In genomic region chr10:17001961-17002749, GRCh38 we compare ENCODE assay signal across 8 cellular contexts.
DNase-seq lines count a peak whose midpoint lies in the region; ATAC-seq, FAIRE-seq and TF ChIP-seq lines count a peak whose summit lies in the region.

No MANE protein-coding gene starts in this region.

- H3K36me3 Mint-ChIP-seq in CD14-positive monocyte (no peaks in the 10 kb centered on the region), GM23338 (ENCODE audit: low read depth) (peaks cover 7% of the 10 kb centered on the region; the same call in 2 of the 3 replicates)

- DNase-seq in CD14-positive monocyte (ENCODE audit: low spot score), result no peak
- no peak for DNase-seq in Panc1 (ENCODE audit: low read depth, low spot score)
- no peak for DNase-seq in H1 (ENCODE audit: low read depth in 1 of 2, low spot score in 2 of 2)
- peak; percentile 89 for DNase-seq in renal cortical epithelial cell (ENCODE audit: low read depth)
- no peak for DNase-seq in GM23338 (ENCODE audit: low spot score)
- no peak for DNase-seq in NCI-H1092 (lab: John Stamatoyannopoulos, UW)
- DNase-seq in cerebellar nuclear complex (lab: John Stamatoyannopoulos, UW), result no peak

- H3K79me2 ChIP-seq in H1 (ENCODE audit: control insufficient read depth in 1 of 2, insufficient read depth in 2 of 2, low read length in 2 of 2) (no peaks in the 10 kb centered on the region), GM23338 (replicated peaks; ENCODE audit: insufficient read depth) (no peaks in the 10 kb centered on the region)

- no peak overlapping the region for H3K4ac ChIP-seq in H1 (replicated peaks; ENCODE audit: insufficient read length, low read depth, low read length)

- TF ChIP-seq POLR2A in H1 (IDR thresholded peaks at IDR 0.05; ENCODE audit: control extremely low read depth in 1 of 2, low read depth in 2 of 2, low read length in 2 of 2), result no peak

- H2BK120ac ChIP-seq in H1 (replicated peaks; ENCODE audit: low read depth, low read length), result no peak overlapping the region

- H3K23ac ChIP-seq in H1 (ENCODE audit: insufficient read length), result no peak overlapping the region

- H3K56ac ChIP-seq in H1 (replicated peaks; ENCODE audit: insufficient read length, low read depth, low read length), result no peak overlapping the region

- TF ChIP-seq CTCF in CD14-positive monocyte (IDR thresholded peaks at IDR 0.05) (no peak), Panc1 (IDR thresholded peaks at IDR 0.05) (no peak), H1 (IDR thresholded peaks at IDR 0.05; ENCODE audit: control extremely low read depth in 1 of 3, insufficient read depth in 1 of 3, low read depth in 1 of 3, low read length in 3 of 3) (no peak), GM23338 (conservative IDR thresholded peaks at IDR 0.05; ENCODE audit: low read depth in 2 of 2) (no peak)

- no peak overlapping the region for H4K5ac ChIP-seq in H1 (ENCODE audit: insufficient read length, low read depth, low read length)

- no peak overlapping the region for H2BK5ac ChIP-seq in H1 (ENCODE audit: low read depth, low read length)

- H3K27ac ChIP-seq in Panc1 (ENCODE audit: low read length) (peak overlapping the region; percentile 78), H1 (ENCODE audit: low read depth, low read length) (no peak overlapping the region), GM23338 (ENCODE audit: low read depth) (no peak overlapping the region)

- CTCF ChIA-PET in Panc1 (lab: Charles Lee) (no interaction called here), H1 (lab: Charles Lee; ENCODE audit: partially characterized antibody) (interaction anchor here (1.0 kb wide), 1 partner anchor 12 kb away, joined by 3 read pairs; no protein-coding TSS in a partner anchor)

- no peaks in the 10 kb centered on the region for H3K79me1 ChIP-seq in H1 (ENCODE audit: low read depth, low read length)

- intact Hi-C loops in CD14-positive monocyte (cut with micrococcal nuclease), result loop anchor here in 1 of 2 donors (5.0 kb wide), 1 partner anchor 35 kb away; no protein-coding TSS in a partner anchor
- intact Hi-C loops in Panc1 (cut with micrococcal nuclease; ENCODE audit: unreplicated experiment), result no loop called here

- no peaks in the 10 kb centered on the region for H3F3A ChIP-seq in GM23338 (replicated peaks; ENCODE audit: low read depth)

- H3K36me3 ChIP-seq in Panc1 (ENCODE audit: control insufficient read depth, insufficient read depth, low read length) (no peaks in the 10 kb centered on the region), H1 (ENCODE audit: control insufficient read depth in 2 of 4, insufficient read depth in 4 of 4, low read length in 3 of 4) (no peaks in the 10 kb centered on the region), GM23338 (ENCODE audit: insufficient read depth) (no peaks in the 10 kb centered on the region)

- H3K9me2 ChIP-seq in GM23338 (ENCODE audit: insufficient read depth), result peaks cover 9% of the 10 kb centered on the region; the same call in 1 of the 2 replicates

- H3K4me1 ChIP-seq in Panc1 (ENCODE audit: control insufficient read depth, insufficient read depth, low read length), result no peaks in the 10 kb centered on the region; the same call in 1 of the 2 replicates
- no peaks in the 10 kb centered on the region for H3K4me1 ChIP-seq in H1 (replicated peaks in 1 of 4; ENCODE audit: control insufficient read depth in 3 of 4, insufficient read depth in 4 of 4, low read length in 3 of 4)
- H3K4me1 ChIP-seq in GM23338 (ENCODE audit: insufficient read depth), result no peaks in the 10 kb centered on the region

- H4K20me1 ChIP-seq in H1 (replicated peaks in 1 of 2; ENCODE audit: control insufficient read depth in 1 of 2, insufficient read depth in 2 of 2, low read length in 2 of 2), result no peaks in the 10 kb centered on the region
- H4K20me1 ChIP-seq in GM23338 (replicated peaks; ENCODE audit: insufficient read depth), result no peaks in the 10 kb centered on the region

- WGBS in H1 (ENCODE audit: extremely low coverage in 1 of 2, insufficient coverage in 1 of 2, insufficient read length in 1 of 2, insufficient replicate concordance in 2 of 2, low coverage in 1 of 2, low lambda C conversion rate in 2 of 2, missing lambda C conversion rate in 1 of 2), 2 experiments, result 90% methylated on average over 8 of the region's 8 CpGs; no CpG with 5 or more reads in 1 of the 2 experiments

- H3K9me3 Mint-ChIP-seq in CD14-positive monocyte, result peaks cover 0 to 7% (median 5%) of the 10 kb centered on the region in 7 donors
- peaks cover 8% of the 10 kb centered on the region for H3K9me3 Mint-ChIP-seq in GM23338

- H2BK15ac ChIP-seq in H1 (ENCODE audit: low read length), result no peak overlapping the region

- no peak overlapping the region for H2BK12ac ChIP-seq in H1 (ENCODE audit: low read depth, low read length)

- H3K9me3 ChIP-seq in Panc1 (ENCODE audit: control insufficient read depth, insufficient read depth, low read depth, low read length) (peaks cover 8% of the 10 kb centered on the region; the same call in 1 of the 2 replicates), H1 (ENCODE audit: insufficient read depth in 2 of 2, low read depth in 1 of 2, low read length in 1 of 2) (peaks cover 3 to 4% of the 10 kb centered on the region in 2 experiments; a peak in 2 of 4 replicates)

- H3K4me1 Mint-ChIP-seq in CD14-positive monocyte (peaks cover 18% of the 10 kb centered on the region), GM23338 (no peaks in the 10 kb centered on the region)

- TF ChIP-seq EP300 in H1 (IDR thresholded peaks at IDR 0.05; ENCODE audit: borderline replicate concordance in 1 of 2, low read depth in 2 of 2, low read length in 2 of 2), result no peak

- H3K14ac ChIP-seq in H1 (ENCODE audit: insufficient read length), result no peak overlapping the region

- H3K9ac ChIP-seq in H1 (replicated peaks in 1 of 4; ENCODE audit: extremely low read depth in 1 of 4, low read depth in 3 of 4, low read length in 3 of 4), result no peak overlapping the region

- H4K8ac ChIP-seq in H1 (ENCODE audit: extremely low read depth, insufficient read depth, low read length), result no peak overlapping the region

- H2AFZ ChIP-seq in H1 (ENCODE audit: low read length), result no peak overlapping the region
- no peak overlapping the region for H2AFZ ChIP-seq in GM23338

- H2BK20ac ChIP-seq in H1 (ENCODE audit: low read length), result no peak overlapping the region

- H3K4me3 Mint-ChIP-seq in CD14-positive monocyte, result no peak overlapping the region
- no peak overlapping the region for H3K4me3 Mint-ChIP-seq in GM23338

- POLR2A ChIA-PET in Panc1 (lab: Charles Lee), result no interaction called here
- POLR2A ChIA-PET in H1 (lab: Charles Lee; ENCODE audit: partially characterized antibody), result no interaction called here

- peak overlapping the region in 5 of 7 donors; percentile 20 to 89 (median 85) for H3K27ac Mint-ChIP-seq in CD14-positive monocyte
- H3K27ac Mint-ChIP-seq in GM23338, result no peak overlapping the region

- no peak overlapping the region for H4K91ac ChIP-seq in H1 (replicated peaks; ENCODE audit: insufficient read length, low read length)

- no peak for TF ChIP-seq RAD21 in H1 (IDR thresholded peaks at IDR 0.05 in 1 of 2, conservative IDR thresholded peaks at IDR 0.05 in 1 of 2; ENCODE audit: low read depth in 2 of 2, low read length in 2 of 2)

- no peaks in the 10 kb centered on the region for H3K23me2 ChIP-seq in H1 (ENCODE audit: low read depth, low read length)

- in situ Hi-C loops in Panc1 (cut with HindIII; ENCODE audit: low pct_unique_long_range_greater_than_20kb, low sequenced_read_pairs), result no loop called here

- no peak overlapping the region for H3K4me3 ChIP-seq in Panc1 (ENCODE audit: low read depth in 2 of 2, low read length in 2 of 2)
- no peak overlapping the region for H3K4me3 ChIP-seq in H1 (ENCODE audit: extremely low read depth in 1 of 4, insufficient read depth in 2 of 4, low read depth in 3 of 4, low read length in 4 of 4)
- no peak overlapping the region for H3K4me3 ChIP-seq in GM23338

- H3K18ac ChIP-seq in H1 (ENCODE audit: extremely low read depth, low read length), result no peak overlapping the region

- H3K4me2 ChIP-seq in H1 (ENCODE audit: insufficient read depth in 1 of 2, low read depth in 2 of 2, low read length in 2 of 2), result no peak overlapping the region
- no peak overlapping the region for H3K4me2 ChIP-seq in GM23338

- H2AK5ac ChIP-seq in H1 (ENCODE audit: low read depth, low read length), result no peak overlapping the region

- H3K27me3 Mint-ChIP-seq in CD14-positive monocyte (ENCODE audit: low read depth in 3 of 3) (peaks cover 0 to 12% (median 3%) of the 10 kb centered on the region in 3 donors), GM23338 (ENCODE audit: insufficient read depth, low read depth, poor library complexity) (no peaks in the 10 kb centered on the region)

- peak; percentile 7 for FAIRE-seq in H1 (lab: Jason Lieb, UNC)

- ATAC-seq in GM21529 (IDR thresholded peaks at IDR 0.05; ENCODE audit: unreplicated experiment) (peak; percentile 71), Panc1 (no peak), GM23338 (no peak)

- H3K27me3 ChIP-seq in Panc1 (ENCODE audit: control insufficient read depth, insufficient read depth, low read length) (no peaks in the 10 kb centered on the region), H1 (replicated peaks in 1 of 4; ENCODE audit: control insufficient read depth in 3 of 4, extremely low read depth in 1 of 4, insufficient read depth in 3 of 4, low read length in 3 of 4) (no peaks in the 10 kb centered on the region), GM23338 (ENCODE audit: insufficient read depth) (no peaks in the 10 kb centered on the region)

- BruUV-seq in Panc1 (replicated peaks; lab: Mats Ljungman, UMichigan), result no TSS peak
